ENCODE assay signal across 8 cellular contexts in the genomic region with DNA sequence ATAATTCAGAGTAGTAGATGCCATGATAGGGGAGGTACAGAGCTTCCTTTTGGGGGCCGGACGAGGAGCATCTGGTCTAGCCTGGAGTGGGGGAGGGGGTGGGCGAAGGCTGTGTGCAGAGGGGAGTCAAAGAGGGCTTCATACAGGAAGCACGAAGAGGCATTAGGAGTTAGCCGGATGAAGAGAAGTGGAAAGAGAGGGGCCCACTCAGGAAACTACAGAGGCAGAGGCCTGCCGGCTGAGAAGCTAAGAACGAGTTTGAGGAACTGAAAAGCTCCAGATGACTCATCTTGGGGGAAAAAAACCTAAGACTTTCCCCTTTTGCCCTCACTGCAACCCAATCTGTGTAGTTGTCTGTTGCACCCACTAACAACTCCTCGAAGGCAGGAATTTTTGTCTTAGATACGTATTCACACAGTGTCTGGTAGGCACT. TPM values are rescaled to one million over a fixed set of nuclear protein-coding genes. Genes with fewer than 3 reads are reported as not detected.
DNase-seq lines count a peak whose midpoint lies in the region; ATAC-seq, FAIRE-seq and TF ChIP-seq lines count a peak whose summit lies in the region.

No MANE protein-coding gene starts in this region.

- peak; percentile 50 for ATAC-seq in HG02981 (IDR thresholded peaks at IDR 0.05; ENCODE audit: unreplicated experiment)

- peak overlapping the region; percentile 98 for H3K4me3 Mint-ChIP-seq in osteocyte (ENCODE audit: unreplicated experiment)

- H3K36me3 ChIP-seq in transverse colon: peaks cover 0 to 8% (median 0%) of the 10 kb centered on the region in 4 donors

- peaks cover 2% of the 10 kb centered on the region for H3K36me3 Mint-ChIP-seq in osteocyte (ENCODE audit: unreplicated experiment)

- TF ChIP-seq EP300 in transverse colon (IDR thresholded peaks at IDR 0.05; ENCODE audit: low read depth): no peak

- H3K9me3 ChIP-seq in transverse colon: no peaks in the 10 kb centered on the region

- DNase-seq in A172 (ENCODE audit: low spot score) (peak; percentile 61), GM18507 (ENCODE audit: extremely low spot score, insufficient read length, low read depth) (peak; percentile 66), NOMO-1 (lab: John Stamatoyannopoulos, UW; ENCODE audit: unreplicated experiment in 2 of 2) (peak; percentile 91 to 95), activated T-cell treated with anti-CD3 and anti-CD28 coated beads for 48 hours (ENCODE audit: low read depth) (peak; percentile 53), fibroblast of villous mesenchyme (ENCODE audit: low read depth) (peak; percentile 79), osteocyte (ENCODE audit: extremely low spot score, unreplicated experiment) (no peak), transverse colon (peak; percentile 48)

- H3K4me1 Mint-ChIP-seq in osteocyte (ENCODE audit: unreplicated experiment): peaks cover 33% of the 10 kb centered on the region

- H3K27me3 Mint-ChIP-seq in osteocyte (ENCODE audit: unreplicated experiment): no peaks in the 10 kb centered on the region

- in situ Hi-C loops in transverse colon (cut with MboI; ENCODE audit: low pct_ligation_motif_present in 1 of 4, low pct_unique_long_range_greater_than_20kb in 1 of 4, low sequenced_read_pairs in 3 of 4): no loop called here

- H3K27me3 ChIP-seq in transverse colon: peaks cover 3% of the 10 kb centered on the region

- WGBS in transverse colon (ENCODE audit: low coverage in 1 of 2), 2 donors: 0 to 2% methylated on average over 9 of the region's 9 CpGs

- H3K4me3 ChIP-seq in fibroblast of villous mesenchyme (ENCODE audit: low read depth, low read length) (peak overlapping the region; percentile 75), transverse colon (peak overlapping the region; percentile 53 to 69 (median 63))

- H3K4me1 ChIP-seq in transverse colon: peaks cover 16 to 45% (median 22%) of the 10 kb centered on the region in 4 donors

- H3K27ac ChIP-seq in transverse colon: peak overlapping the region; percentile 90 to 94 (median 90)

- intact Hi-C loops in transverse colon (cut with DNase I; ENCODE audit: low total_unique reads): loop anchor here (1.0 kb wide), 1 partner anchor 54 kb away; a partner anchor contains a TSS

- TF ChIP-seq CTCF in fibroblast of villous mesenchyme (IDR thresholded peaks at IDR 0.05; ENCODE audit: insufficient read depth, low read depth, low read length) (no peak), osteocyte (IDR thresholded peaks at IDR 0.05) (no peak), transverse colon (IDR thresholded peaks at IDR 0.05) (no peak)

- peak overlapping the region; percentile 97 for H3K27ac Mint-ChIP-seq in osteocyte (ENCODE audit: unreplicated experiment)

- no peaks in the 10 kb centered on the region for H3K9me3 Mint-ChIP-seq in osteocyte (ENCODE audit: unreplicated experiment)

- TF ChIP-seq POLR2A in transverse colon (IDR thresholded peaks at IDR 0.05): no peak

- FAIRE-seq in GM18507 (lab: Jason Lieb, UNC): no peak

RNA-seq across cellular contexts. Expression of a gene that starts 0.7 kb away (rescaled TPM):
- 33.8 and 36.3 TPM in 2 replicates for total RNA-seq in A172 (2014; rRNA removed; shearing (Covaris generic))
- 26.7 and 36.7 TPM in 2 replicates for total RNA-seq in fibroblast of villous mesenchyme
- total RNA-seq in osteocyte: 69.0 and 73.6 TPM in 2 replicates
- total RNA-seq in transverse colon: 10 to 100 TPM; 10.3 to 24.4 (median 21.0) TPM

RNA-seq across cellular contexts. Expression of a gene that starts 14.1 kb away (rescaled TPM):
- not detected in 2 replicates for total RNA-seq in A172 (2014; rRNA removed; shearing (Covaris generic))
- not detected in 2 replicates for total RNA-seq in fibroblast of villous mesenchyme
- not detected in 2 replicates for total RNA-seq in osteocyte
- not detected for total RNA-seq in transverse colon

RNA-seq across cellular contexts. Expression of a gene that starts 30.6 kb away (rescaled TPM):
- total RNA-seq in A172 (2014; rRNA removed; shearing (Covaris generic)): 0.24 TPM in 1 of 2 replicates, not detected in the other
- total RNA-seq in fibroblast of villous mesenchyme (0.32 TPM in 1 of 2 replicates, not detected in the other), osteocyte (0.44 and 0.97 TPM in 2 replicates), transverse colon (under 1 TPM in 1 of 4 donors, not detected in 3; 0.68 TPM)

RNA-seq across cellular contexts. Expression of a gene that starts 49.0 kb away (rescaled TPM):
- 8.2 and 9.4 TPM in 2 replicates for total RNA-seq in A172 (2014; rRNA removed; shearing (Covaris generic))
- total RNA-seq in fibroblast of villous mesenchyme (26.4 and 41.0 TPM in 2 replicates), osteocyte (27.1 and 27.3 TPM in 2 replicates), transverse colon (10 to 100 TPM; 17.2 to 50.0 (median 33.2) TPM)

RNA-seq across cellular contexts. Expression of a gene that starts 50.5 kb away (rescaled TPM):
- 104 and 108 TPM in 2 replicates for total RNA-seq in A172 (2014; rRNA removed; shearing (Covaris generic))
- total RNA-seq in fibroblast of villous mesenchyme (117 and 157 TPM in 2 replicates), osteocyte (77.4 and 80.5 TPM in 2 replicates), transverse colon (10 to 100 TPM; 27.3 to 57.1 (median 43.4) TPM)
